Comparison of ENCODE assay signal across 30 cellular contexts in genomic region chr3:84666468-84666867, GRCh38.
"Had no signal": no experiment of that assay in that cellular context is flagged by ENCODE, and none has a peak within 500 bp of the region (broad histone marks: within the 10 kb centered on the region; RNA-seq: fewer than 3 reads in every experiment).

No MANE protein-coding gene starts in this region.

- DNase-seq: activated CD4-positive, alpha-beta memory T cell treated with anti-CD3 and anti-CD28 coated beads, Interleukin-2, amount 10 ng/mL, durations not matched to agents 7 days and 5 days; activated CD4-positive, alpha-beta T cell treated with anti-CD3 and anti-CD28 coated beads for 1 hour; activated CD4-positive, alpha-beta T cell treated with anti-CD3 and anti-CD28 coated beads for 36 hours; activated CD4-positive, alpha-beta T cell treated with anti-CD3 and anti-CD28 coated beads for 48 hours; activated CD4-positive, alpha-beta T cell treated with anti-CD3 and anti-CD28 coated beads, Interleukin-2, amount 10 ng/mL, durations not matched to agents 7 days and 5 days; activated CD4-positive, alpha-beta T cell treated with anti-CD3 and anti-CD28 coated beads, Interleukin-2, amount 50 U/mL, for 48 hours; activated CD4-positive, CD25-positive, alpha-beta regulatory T cell; activated CD8-positive, alpha-beta memory T cell treated with anti-CD3 and anti-CD28 coated beads for 24 hours; activated CD8-positive, alpha-beta memory T cell treated with anti-CD3 and anti-CD28 coated beads, Interleukin-2, amount 10 ng/mL, durations not matched to agents 7 days and 5 days; activated CD8-positive, alpha-beta memory T cell treated with anti-CD3 and anti-CD28 coated beads, Interleukin-2, amount 50 U/mL, for 48 hours; activated CD8-positive, alpha-beta T cell treated with anti-CD3 and anti-CD28 coated beads, Interleukin-2, amount 10 ng/mL, durations not matched to agents 7 days and 5 days; activated effector memory CD4-positive, alpha-beta T cell treated with Interleukin-2 at 50 U/mL for 16 hours; activated gamma-delta T cell; activated naive CD4-positive, alpha-beta T cell treated with anti-CD3 and anti-CD28 coated beads, Interleukin-2, amount 10 ng/mL, durations not matched to agents 7 days and 5 days; activated naive CD4-positive, alpha-beta T cell treated with Interleukin-2 at 50 U/mL for 16 hours; activated naive CD8-positive, alpha-beta T cell treated with anti-CD3 and anti-CD28 coated beads, Interleukin-2, amount 10 ng/mL, durations not matched to agents 7 days and 5 days; activated naive CD8-positive, alpha-beta T cell treated with anti-CD3 and anti-CD28 coated beads, Interleukin-2, amount 50 U/mL, for 24 hours; activated T-cell treated with anti-CD3 and anti-CD28 coated beads, Interleukin-2, amount 50 U/mL, for 24 hours; activated T-cell treated with anti-CD3 and anti-CD28 coated beads, Interleukin-2, amount 50 U/mL, for 48 hours; amygdala; anterior cingulate cortex; cerebellar nuclear complex; T-helper 1 cell; T-helper 2 cell; T-helper 9 cell had no signal

- H3K9me3 ChIP-seq: ascending aorta had no signal

- H3K27me3 ChIP-seq: ascending aorta, cardiac muscle cell had no signal

- H3K27ac ChIP-seq: ascending aorta, cardiac muscle cell, VCaP had no signal

- H3K36me3 ChIP-seq: ascending aorta, cardiac muscle cell had no signal

- H3K4me3 ChIP-seq: ascending aorta, cardiac muscle cell had no signal

- H3K4me1 ChIP-seq: ascending aorta had no signal

- ATAC-seq: activated CD4-positive, alpha-beta T cell treated with anti-CD3 and anti-CD28 coated beads for 36 hours; activated CD4-positive, CD25-positive, alpha-beta regulatory T cell treated with anti-CD3 and anti-CD28 coated beads, Interleukin-2, amount 50 U/mL, for 24 hours; activated CD8-positive, alpha-beta memory T cell treated with anti-CD3 and anti-CD28 coated beads, Interleukin-2, amount 10 ng/mL, durations not matched to agents 7 days and 5 days; activated CD8-positive, alpha-beta T cell treated with anti-CD3 and anti-CD28 coated beads, Interleukin-2, amount 10 ng/mL, durations not matched to agents 7 days and 5 days; activated naive CD8-positive, alpha-beta T cell treated with anti-CD3 and anti-CD28 coated beads, Interleukin-2, amount 50 U/mL, for 24 hours; WTC11 had no signal
